ENCODE assay signal across 1 cellular context in genomic region chr10:50392426-50392825, GRCh38.
TF ChIP-seq lines count a peak whose summit lies in the region.

No MANE protein-coding gene starts in this region.

TF ChIP-seq in HepG2, 621 proteins besides CTCF, POLR2A, EP300 and RAD21 (continued from another document and continues in another):
- no peak for TF ChIP-seq ZHX2 (IDR thresholded peaks at IDR 0.05; ENCODE audit: low read depth)
- no peak for TF ChIP-seq ZHX2 (CRISPR knock-in tag; IDR thresholded peaks at IDR 0.05; ENCODE audit: borderline replicate concordance)
- no peak for TF ChIP-seq ZNF704 (CRISPR knock-in tag; IDR thresholded peaks at IDR 0.05; ENCODE audit: borderline replicate concordance)
- peak; percentile 49 for TF ChIP-seq ELF3 (CRISPR knock-in tag; IDR thresholded peaks at IDR 0.05)
- TF ChIP-seq, protein P1, sequence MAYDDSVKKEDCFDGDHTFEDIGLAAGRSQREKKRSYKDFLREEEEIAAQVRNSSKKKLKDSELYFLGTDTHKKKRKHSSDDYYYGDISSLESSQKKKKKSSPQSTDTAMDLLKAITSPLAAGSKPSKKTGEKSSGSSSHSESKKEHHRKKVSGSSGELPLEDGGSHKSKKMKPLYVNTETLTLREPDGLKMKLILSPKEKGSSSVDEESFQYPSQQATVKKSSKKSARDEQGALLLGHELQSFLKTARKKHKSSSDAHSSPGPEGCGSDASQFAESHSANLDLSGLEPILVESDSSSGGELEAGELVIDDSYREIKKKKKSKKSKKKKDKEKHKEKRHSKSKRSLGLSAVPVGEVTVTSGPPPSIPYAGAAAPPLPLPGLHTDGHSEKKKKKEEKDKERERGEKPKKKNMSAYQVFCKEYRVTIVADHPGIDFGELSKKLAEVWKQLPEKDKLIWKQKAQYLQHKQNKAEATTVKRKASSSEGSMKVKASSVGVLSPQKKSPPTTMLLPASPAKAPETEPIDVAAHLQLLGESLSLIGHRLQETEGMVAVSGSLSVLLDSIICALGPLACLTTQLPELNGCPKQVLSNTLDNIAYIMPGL (CRISPR knock-in tag; IDR thresholded peaks at IDR 0.05; ENCODE audit: borderline replicate concordance in 1 of 2, low read depth in 1 of 2) = peak; percentile 22 to 47; a peak in 1 of 4 replicates
- TF ChIP-seq MEIS2 (CRISPR knock-in tag; IDR thresholded peaks at IDR 0.05) = no peak
- no peak for TF ChIP-seq ZBTB26 (CRISPR knock-in tag; IDR thresholded peaks at IDR 0.05; ENCODE audit: borderline replicate concordance)
- no peak for TF ChIP-seq ZNF780A (CRISPR knock-in tag; IDR thresholded peaks at IDR 0.05)
- TF ChIP-seq, protein P2, sequence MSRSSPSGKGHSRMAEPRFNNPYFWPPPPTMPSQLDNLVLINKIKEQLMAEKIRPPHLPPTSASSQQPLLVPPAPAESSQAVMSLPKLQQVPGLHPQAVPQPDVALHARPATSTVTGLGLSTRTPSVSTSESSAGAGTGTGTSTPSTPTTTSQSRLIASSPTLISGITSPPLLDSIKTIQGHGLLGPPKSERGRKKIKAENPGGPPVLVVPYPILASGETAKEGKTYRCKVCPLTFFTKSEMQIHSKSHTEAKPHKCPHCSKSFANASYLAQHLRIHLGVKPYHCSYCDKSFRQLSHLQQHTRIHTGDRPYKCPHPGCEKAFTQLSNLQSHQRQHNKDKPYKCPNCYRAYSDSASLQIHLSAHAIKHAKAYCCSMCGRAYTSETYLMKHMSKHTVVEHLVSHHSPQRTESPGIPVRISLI (CRISPR knock-in tag; IDR thresholded peaks at IDR 0.05; ENCODE audit: borderline replicate concordance) = peak; percentile 46; the same call in 1 of the 2 replicates
- TF ChIP-seq TBP (CRISPR knock-in tag; IDR thresholded peaks at IDR 0.05) = no peak
- no peak for TF ChIP-seq MAF1 (CRISPR knock-in tag; IDR thresholded peaks at IDR 0.05; ENCODE audit: borderline replicate concordance)
- TF ChIP-seq ZNF512B (CRISPR knock-in tag; IDR thresholded peaks at IDR 0.05; ENCODE audit: borderline replicate concordance) = no peak
- no peak for TF ChIP-seq SMAD9 (CRISPR knock-in tag; IDR thresholded peaks at IDR 0.05)
- TF ChIP-seq ZNF235 (CRISPR knock-in tag; IDR thresholded peaks at IDR 0.05; ENCODE audit: borderline replicate concordance) = no peak
- TF ChIP-seq RFXANK (CRISPR knock-in tag; IDR thresholded peaks at IDR 0.05) = no peak
- TF ChIP-seq ZNF10 (CRISPR knock-in tag; IDR thresholded peaks at IDR 0.05; ENCODE audit: borderline replicate concordance, low read depth) = no peak
- 0 out of 2 replicates have a peak, but pooled peaks have one; percentile 35 for TF ChIP-seq ZSCAN29 (CRISPR knock-in tag; conservative IDR thresholded peaks at IDR 0.05)
- TF ChIP-seq KDM3A (CRISPR knock-in tag; IDR thresholded peaks at IDR 0.05; ENCODE audit: low read depth) = peak; percentile 51; the same call in 1 of the 2 replicates
- TF ChIP-seq CENPX (CRISPR knock-in tag; IDR thresholded peaks at IDR 0.05) = no peak
- TF ChIP-seq FOXJ3 (CRISPR knock-in tag; IDR thresholded peaks at IDR 0.05; ENCODE audit: borderline replicate concordance) = peak; percentile 69
- no peak for TF ChIP-seq BCL3 (CRISPR knock-in tag; IDR thresholded peaks at IDR 0.05)
- peak; percentile 24; the same call in 1 of the 2 replicates for TF ChIP-seq ZNF792 (CRISPR knock-in tag; IDR thresholded peaks at IDR 0.05)
- TF ChIP-seq, protein P3, sequence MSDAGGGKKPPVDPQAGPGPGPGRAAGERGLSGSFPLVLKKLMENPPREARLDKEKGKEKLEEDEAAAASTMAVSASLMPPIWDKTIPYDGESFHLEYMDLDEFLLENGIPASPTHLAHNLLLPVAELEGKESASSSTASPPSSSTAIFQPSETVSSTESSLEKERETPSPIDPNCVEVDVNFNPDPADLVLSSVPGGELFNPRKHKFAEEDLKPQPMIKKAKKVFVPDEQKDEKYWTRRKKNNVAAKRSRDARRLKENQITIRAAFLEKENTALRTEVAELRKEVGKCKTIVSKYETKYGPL (CRISPR knock-in tag; IDR thresholded peaks at IDR 0.05) = no peak
- TF ChIP-seq JUN (CRISPR knock-in tag; IDR thresholded peaks at IDR 0.05) = no peak
- 0 out of 2 replicates have a peak, but pooled peaks have one; percentile 53 for TF ChIP-seq NFKBIZ (CRISPR knock-in tag; IDR thresholded peaks at IDR 0.05)
- TF ChIP-seq, protein P4, sequence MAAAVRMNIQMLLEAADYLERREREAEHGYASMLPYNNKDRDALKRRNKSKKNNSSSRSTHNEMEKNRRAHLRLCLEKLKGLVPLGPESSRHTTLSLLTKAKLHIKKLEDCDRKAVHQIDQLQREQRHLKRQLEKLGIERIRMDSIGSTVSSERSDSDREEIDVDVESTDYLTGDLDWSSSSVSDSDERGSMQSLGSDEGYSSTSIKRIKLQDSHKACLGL (CRISPR knock-in tag; IDR thresholded peaks at IDR 0.05) = no peak
- no peak for TF ChIP-seq THAP11 (CRISPR knock-in tag; IDR thresholded peaks at IDR 0.05)
- TF ChIP-seq, protein P5, sequence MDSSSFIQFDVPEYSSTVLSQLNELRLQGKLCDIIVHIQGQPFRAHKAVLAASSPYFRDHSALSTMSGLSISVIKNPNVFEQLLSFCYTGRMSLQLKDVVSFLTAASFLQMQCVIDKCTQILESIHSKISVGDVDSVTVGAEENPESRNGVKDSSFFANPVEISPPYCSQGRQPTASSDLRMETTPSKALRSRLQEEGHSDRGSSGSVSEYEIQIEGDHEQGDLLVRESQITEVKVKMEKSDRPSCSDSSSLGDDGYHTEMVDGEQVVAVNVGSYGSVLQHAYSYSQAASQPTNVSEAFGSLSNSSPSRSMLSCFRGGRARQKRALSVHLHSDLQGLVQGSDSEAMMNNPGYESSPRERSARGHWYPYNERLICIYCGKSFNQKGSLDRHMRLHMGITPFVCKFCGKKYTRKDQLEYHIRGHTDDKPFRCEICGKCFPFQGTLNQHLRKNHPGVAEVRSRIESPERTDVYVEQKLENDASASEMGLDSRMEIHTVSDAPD (CRISPR knock-in tag; IDR thresholded peaks at IDR 0.05) = no peak
- TF ChIP-seq ZKSCAN5 (CRISPR knock-in tag; IDR thresholded peaks at IDR 0.05) = no peak
- TF ChIP-seq IRX3 (CRISPR knock-in tag; IDR thresholded peaks at IDR 0.05; ENCODE audit: borderline replicate concordance, low read depth) = no peak
- TF ChIP-seq FOXO1 (CRISPR knock-in tag; IDR thresholded peaks at IDR 0.05) = peak; percentile 91; the same call in 1 of the 2 replicates
- TF ChIP-seq SP4 (CRISPR knock-in tag; IDR thresholded peaks at IDR 0.05) = no peak
- TF ChIP-seq, protein P6, sequence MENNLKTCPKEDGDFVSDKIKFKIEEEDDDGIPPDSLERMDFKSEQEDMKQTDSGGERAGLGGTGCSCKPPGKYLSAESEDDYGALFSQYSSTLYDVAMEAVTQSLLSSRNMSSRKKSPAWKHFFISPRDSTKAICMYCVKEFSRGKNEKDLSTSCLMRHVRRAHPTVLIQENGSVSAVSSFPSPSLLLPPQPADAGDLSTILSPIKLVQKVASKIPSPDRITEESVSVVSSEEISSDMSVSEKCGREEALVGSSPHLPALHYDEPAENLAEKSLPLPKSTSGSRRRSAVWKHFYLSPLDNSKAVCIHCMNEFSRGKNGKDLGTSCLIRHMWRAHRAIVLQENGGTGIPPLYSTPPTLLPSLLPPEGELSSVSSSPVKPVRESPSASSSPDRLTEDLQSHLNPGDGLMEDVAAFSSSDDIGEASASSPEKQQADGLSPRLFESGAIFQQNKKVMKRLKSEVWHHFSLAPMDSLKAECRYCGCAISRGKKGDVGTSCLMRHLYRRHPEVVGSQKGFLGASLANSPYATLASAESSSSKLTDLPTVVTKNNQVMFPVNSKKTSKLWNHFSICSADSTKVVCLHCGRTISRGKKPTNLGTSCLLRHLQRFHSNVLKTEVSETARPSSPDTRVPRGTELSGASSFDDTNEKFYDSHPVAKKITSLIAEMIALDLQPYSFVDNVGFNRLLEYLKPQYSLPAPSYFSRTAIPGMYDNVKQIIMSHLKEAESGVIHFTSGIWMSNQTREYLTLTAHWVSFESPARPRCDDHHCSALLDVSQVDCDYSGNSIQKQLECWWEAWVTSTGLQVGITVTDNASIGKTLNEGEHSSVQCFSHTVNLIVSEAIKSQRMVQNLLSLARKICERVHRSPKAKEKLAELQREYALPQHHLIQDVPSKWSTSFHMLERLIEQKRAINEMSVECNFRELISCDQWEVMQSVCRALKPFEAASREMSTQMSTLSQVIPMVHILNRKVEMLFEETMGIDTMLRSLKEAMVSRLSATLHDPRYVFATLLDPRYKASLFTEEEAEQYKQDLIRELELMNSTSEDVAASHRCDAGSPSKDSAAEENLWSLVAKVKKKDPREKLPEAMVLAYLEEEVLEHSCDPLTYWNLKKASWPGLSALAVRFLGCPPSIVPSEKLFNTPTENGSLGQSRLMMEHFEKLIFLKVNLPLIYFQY (CRISPR knock-in tag; IDR thresholded peaks at IDR 0.05; ENCODE audit: borderline replicate concordance) = no peak
- no peak for TF ChIP-seq ZNF260 (CRISPR knock-in tag; IDR thresholded peaks at IDR 0.05; ENCODE audit: borderline replicate concordance, low read depth)
